8 cellular contexts compared by ENCODE assay signal in the genomic region with DNA sequence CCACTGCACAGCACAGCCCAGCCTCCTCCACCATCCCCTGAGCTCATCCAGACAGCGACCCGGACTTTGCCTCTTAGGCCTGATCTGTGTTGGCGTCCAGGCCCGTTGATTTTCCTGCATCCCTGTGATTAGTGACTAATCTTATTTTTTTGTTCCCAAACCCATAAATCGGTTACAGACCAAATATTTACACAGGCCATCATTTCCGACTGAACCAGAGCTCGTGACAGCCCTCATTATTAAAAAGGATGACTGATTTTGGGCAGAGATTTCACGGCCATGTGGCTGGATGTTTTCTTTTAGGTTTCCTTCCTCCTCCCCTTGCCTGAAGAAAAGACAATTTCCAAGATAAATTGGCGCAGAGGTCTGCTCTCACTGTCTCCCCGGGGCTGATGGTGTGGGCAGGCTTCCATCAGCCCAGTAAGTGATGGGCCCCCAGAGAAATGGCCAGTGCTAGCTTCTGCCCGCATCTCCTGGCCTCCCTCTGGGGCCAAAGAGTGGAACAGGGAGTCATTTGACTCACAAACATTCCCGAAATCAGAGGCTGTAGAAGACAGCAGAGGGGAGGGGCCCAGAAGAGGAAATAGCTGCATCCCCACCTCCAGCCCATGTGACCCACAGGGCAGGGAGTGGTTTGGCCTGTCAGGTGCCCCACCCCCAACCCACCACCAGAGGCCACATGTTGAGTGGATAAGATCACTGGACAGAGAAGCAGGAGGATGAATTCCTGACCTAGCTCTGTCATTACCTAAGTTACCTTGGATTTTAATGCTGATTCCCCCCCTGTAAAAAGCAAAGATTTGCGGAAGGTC.
DNase-seq lines count a peak whose midpoint lies in the region; ATAC-seq, FAIRE-seq and TF ChIP-seq lines count a peak whose summit lies in the region.

No MANE protein-coding gene starts in this region.

- peaks cover 14% of the 10 kb centered on the region for H3K4me1 ChIP-seq in keratinocyte (ENCODE audit: control insufficient read depth, extremely low read depth, insufficient read depth, low read length)

- H3K4me1 Mint-ChIP-seq in type B pancreatic cell (ENCODE audit: unreplicated experiment), result peaks cover 40% of the 10 kb centered on the region

- no peak for ATAC-seq in GM21529 (IDR thresholded peaks at IDR 0.05; ENCODE audit: unreplicated experiment)
- no peak for ATAC-seq in GM21381 (IDR thresholded peaks at IDR 0.05; ENCODE audit: unreplicated experiment)

- DNase-seq in NCI-H2081 (lab: John Stamatoyannopoulos, UW), result peak; percentile 9 to 57
- no peak for DNase-seq in NCI-H2081 treated with DMSO at 0.1 percent for 48 hours (lab: John Stamatoyannopoulos, UW)
- peak; percentile 27 for DNase-seq in SK-N-DZ (ENCODE audit: low spot score)
- DNase-seq in keratinocyte (ENCODE audit: low read depth, low spot score), result no peak
- peak; percentile 79 for DNase-seq in type B pancreatic cell (ENCODE audit: extremely low spot score, unreplicated experiment)
- DNase-seq in superior temporal gyrus (ENCODE audit: extremely low spot score), result no peak

- H3K27me3 Mint-ChIP-seq in type B pancreatic cell, result peaks cover 32% of the 10 kb centered on the region

- H3K27ac Mint-ChIP-seq in type B pancreatic cell, result peak overlapping the region; percentile 97

- H4K20me1 ChIP-seq in keratinocyte (ENCODE audit: control insufficient read depth, extremely low read depth, insufficient read depth, low read length), result no peaks in the 10 kb centered on the region

- no peaks in the 10 kb centered on the region for H3K27me3 ChIP-seq in keratinocyte (ENCODE audit: control insufficient read depth, extremely low read depth, insufficient read depth, low read length)

- dilution Hi-C loops in keratinocyte (cut with MboI; ENCODE audit: extremely low pct_ligation_motif_present, low sequenced_read_pairs), result no loop called here

- H3K9me3 Mint-ChIP-seq in type B pancreatic cell, result no peaks in the 10 kb centered on the region

- H2AFZ ChIP-seq in keratinocyte (ENCODE audit: control insufficient read depth, low read length), result peak overlapping the region; percentile 26

- no peaks in the 10 kb centered on the region for H3K9me1 ChIP-seq in keratinocyte (ENCODE audit: control insufficient read depth, extremely low read depth, insufficient read depth, low read length)

- H3K9me3 ChIP-seq in keratinocyte (ENCODE audit: control insufficient read depth, low read depth, low read length), result no peaks in the 10 kb centered on the region

- no peaks in the 10 kb centered on the region for H3K79me2 ChIP-seq in keratinocyte (ENCODE audit: control insufficient read depth, insufficient read depth, low read length)

- no peak for TF ChIP-seq CTCF in keratinocyte (optimal IDR thresholded peaks at IDR 0.05 in 1 of 3, IDR thresholded peaks at IDR 0.05 in 1 of 3, conservative IDR thresholded peaks at IDR 0.05 in 1 of 3; ENCODE audit: extremely low read depth in 1 of 3, insufficient read depth in 2 of 3, low read length in 3 of 3)
- peak; percentile 24 for TF ChIP-seq CTCF in type B pancreatic cell (conservative IDR thresholded peaks at IDR 0.05)

- no peaks in the 10 kb centered on the region for H3K36me3 Mint-ChIP-seq in type B pancreatic cell

- H3K36me3 ChIP-seq in keratinocyte (ENCODE audit: control insufficient read depth in 2 of 2, extremely low read depth in 1 of 2, insufficient read depth in 2 of 2, low read length in 2 of 2), result no peaks in the 10 kb centered on the region

- no peak overlapping the region for H3K4me2 ChIP-seq in keratinocyte (ENCODE audit: control insufficient read depth, extremely low read depth, insufficient read depth, low read depth, low read length)

- peak overlapping the region; percentile 70 for H3K4me3 Mint-ChIP-seq in type B pancreatic cell

- peak; percentile 36 for FAIRE-seq in keratinocyte (lab: Jason Lieb, UNC)

- no peak overlapping the region for H3K27ac ChIP-seq in keratinocyte (ENCODE audit: control insufficient read depth, insufficient read depth, low read length)

- H3K9ac ChIP-seq in keratinocyte (ENCODE audit: control insufficient read depth, extremely low read depth, insufficient read depth, low read length), result no peak overlapping the region

- H3K4me3 ChIP-seq in keratinocyte (ENCODE audit: control insufficient read depth in 2 of 3, extremely low read depth in 1 of 3, insufficient read depth in 2 of 3, low read depth in 1 of 3, low read length in 3 of 3), result no peak overlapping the region

Comparison
In these comparisons a context has a peak if more than half of its experiments do, and no peak if none do; other contexts are left out.
1. DNase-seq: peak in NCI-H2081 (2 of 2), SK-N-DZ (single experiment) and type B pancreatic cell (single experiment); none in NCI-H2081 treated with DMSO at 0.1 percent for 48 hours (single experiment), keratinocyte (single experiment) and superior temporal gyrus (single experiment).